In genomic region chrX:13283968-13284914, GRCh38 we compare ENCODE assay signal across 9 cellular contexts. TPM values are rescaled to one million over a fixed set of nuclear protein-coding genes. Genes with fewer than 3 reads are reported as not detected.
A peak's percentile ranks its signal among the peaks of the same experiment; 100 is the strongest.
DNase-seq lines count a peak whose midpoint lies in the region; ATAC-seq and TF ChIP-seq lines count a peak whose summit lies in the region.
"Had no signal": no experiment of that assay in that cellular context is flagged by ENCODE, and none has a peak within 500 bp of the region (broad histone marks: within the 10 kb centered on the region; RNA-seq: fewer than 3 reads in every experiment).

No MANE protein-coding gene starts in this region.

- H3K4me2 ChIP-seq in PC-3 (ENCODE audit: low read length), result no peak overlapping the region

- DNase-seq in GM03348 (ENCODE audit: low spot score) (peak; percentile 66), PC-3 (peak; percentile 17), fibroblast of mammary gland (ENCODE audit: low read depth) (peak; percentile 89), osteocyte (ENCODE audit: extremely low spot score, unreplicated experiment) (no peak), mucosa of gallbladder (ENCODE audit: low spot score) (no peak), body of pancreas (no peak), aorta (no peak), adrenal gland (no peak)
- DNase-seq: SHP77 had no signal

- H3K9me3 ChIP-seq in PC-3 (ENCODE audit: low read length), result no peaks in the 10 kb centered on the region
- H3K9me3 ChIP-seq in body of pancreas, result no peaks in the 10 kb centered on the region
- H3K9me3 ChIP-seq in aorta (ENCODE audit: control insufficient read depth, low read length), result peaks cover 2% of the 10 kb centered on the region
- H3K9me3 ChIP-seq in adrenal gland (replicated peaks in 1 of 3), result no peaks in the 10 kb centered on the region

- H3K9me2 ChIP-seq in PC-3 (replicated peaks; ENCODE audit: low read length), result no peaks in the 10 kb centered on the region

- H3K27me3 ChIP-seq in PC-3 (ENCODE audit: low read length) (no peaks in the 10 kb centered on the region), body of pancreas (no peaks in the 10 kb centered on the region), aorta (ENCODE audit: control insufficient read depth in 1 of 2, insufficient read depth in 2 of 2, low read length in 1 of 2) (no peaks in the 10 kb centered on the region), adrenal gland (no peaks in the 10 kb centered on the region)

- H3K4me3 ChIP-seq in PC-3 (ENCODE audit: low read length) (no peak overlapping the region), fibroblast of mammary gland (ENCODE audit: control insufficient read depth, low read depth, low read length) (no peak overlapping the region), body of pancreas (no peak overlapping the region), aorta (ENCODE audit: low read length in 2 of 2) (no peak overlapping the region), adrenal gland (no peak overlapping the region)

- no TSS peak for BruUV-seq in PC-3 (replicated peaks; lab: Mats Ljungman, UMichigan)

- H3K9me3 Mint-ChIP-seq in osteocyte (ENCODE audit: unreplicated experiment), result peaks cover 11% of the 10 kb centered on the region

- POLR2A ChIA-PET in PC-3 (lab: Charles Lee; ENCODE audit: unreplicated experiment), result no interaction called here

- 92 to 100% methylated on average over 2 of the region's 2 CpGs for WGBS in body of pancreas, 2 donors
- 83 to 90% methylated on average over 2 of the region's 2 CpGs for WGBS in aorta, 2 donors
- 75 to 95% (median 84%) methylated on average over 2 of the region's 2 CpGs for WGBS in adrenal gland, 4 donors

- peak overlapping the region; percentile 21 for H3K27ac Mint-ChIP-seq in osteocyte (ENCODE audit: unreplicated experiment)

- no peaks in the 10 kb centered on the region for H3K36me3 Mint-ChIP-seq in osteocyte (ENCODE audit: unreplicated experiment)

- H3K9ac ChIP-seq in PC-3 (ENCODE audit: low read length), result no peak overlapping the region

- H2AFZ ChIP-seq in PC-3 (ENCODE audit: low read length), result no peak overlapping the region

- no peaks in the 10 kb centered on the region for H3K36me3 ChIP-seq in PC-3 (ENCODE audit: low read depth, low read length)
- H3K36me3 ChIP-seq in body of pancreas (replicated peaks in 1 of 2; ENCODE audit: insufficient read depth in 1 of 2, low read depth in 2 of 2), result no peaks in the 10 kb centered on the region
- no peaks in the 10 kb centered on the region for H3K36me3 ChIP-seq in aorta (ENCODE audit: control insufficient read depth in 1 of 2, insufficient read depth in 2 of 2, low read length in 1 of 2)
- no peaks in the 10 kb centered on the region for H3K36me3 ChIP-seq in adrenal gland (replicated peaks in 1 of 2)

- H4K20me1 ChIP-seq in PC-3 (ENCODE audit: low read length), result no peaks in the 10 kb centered on the region

- H3K4me1 Mint-ChIP-seq in osteocyte (ENCODE audit: unreplicated experiment), result peaks cover 64% of the 10 kb centered on the region

- H3K4me1 ChIP-seq in PC-3 (ENCODE audit: insufficient read depth, low read length) (peaks cover 8% of the 10 kb centered on the region; the same call in 1 of the 2 replicates), body of pancreas (no peaks in the 10 kb centered on the region), aorta (ENCODE audit: control insufficient read depth in 1 of 2, insufficient read depth in 2 of 2, low read length in 2 of 2) (no peaks in the 10 kb centered on the region), adrenal gland (replicated peaks in 1 of 2) (no peaks in the 10 kb centered on the region)

- no peaks in the 10 kb centered on the region for H3K27me3 Mint-ChIP-seq in osteocyte (ENCODE audit: unreplicated experiment)

- TF ChIP-seq POLR2A in body of pancreas (IDR thresholded peaks at IDR 0.05), result no peak
- no peak for TF ChIP-seq POLR2A in adrenal gland (IDR thresholded peaks at IDR 0.05)

- no peaks in the 10 kb centered on the region for H3F3A ChIP-seq in PC-3 (ENCODE audit: low read length, unreplicated experiment)

- intact Hi-C loops in PC-3 (cut with micrococcal nuclease), result no loop called here
- intact Hi-C loops in body of pancreas (cut with DNase I), result no loop called here
- intact Hi-C loops in aorta (cut with DNase I), result no loop called here
- intact Hi-C loops in adrenal gland (cut with DNase I), result no loop called here

- no peaks in the 10 kb centered on the region for H3K79me2 ChIP-seq in PC-3 (ENCODE audit: low read length)

- no peak overlapping the region for H3K4me3 Mint-ChIP-seq in osteocyte (ENCODE audit: unreplicated experiment)

- H3K27ac ChIP-seq in PC-3 (ENCODE audit: low read length) (no peak overlapping the region), body of pancreas (no peak overlapping the region), aorta (ENCODE audit: low read depth in 1 of 2, low read length in 2 of 2) (no peak overlapping the region), adrenal gland (no peak overlapping the region)

- no peak for TF ChIP-seq CTCF in PC-3 (conservative IDR thresholded peaks at IDR 0.05; ENCODE audit: low read depth, low read length)
- TF ChIP-seq CTCF in fibroblast of mammary gland (conservative IDR thresholded peaks at IDR 0.05; ENCODE audit: control insufficient read depth, insufficient read depth, low read depth, low read length), result no peak
- TF ChIP-seq CTCF in osteocyte (IDR thresholded peaks at IDR 0.05), result no peak
- no peak for TF ChIP-seq CTCF in body of pancreas (IDR thresholded peaks at IDR 0.05)
- no peak for TF ChIP-seq CTCF in adrenal gland (IDR thresholded peaks at IDR 0.05)

- ATAC-seq in PC-3, result no peak
- ATAC-seq in body of pancreas, result no peak
- no peak for ATAC-seq in aorta (ENCODE audit: low FRiP score)

- CTCF ChIA-PET in PC-3 (lab: Charles Lee), result no interaction called here

RNA-seq across cellular contexts. Expression of gene ATXN3L, which starts 35.6 kb away (rescaled TPM):
- total RNA-seq in PC-3 (2014; rRNA removed), result not detected in 2 replicates
- not detected in 2 replicates for total RNA-seq in osteocyte
- not detected for total RNA-seq in mucosa of gallbladder
- not detected for total RNA-seq in body of pancreas
- not detected for total RNA-seq in aorta
- polyA plus RNA-seq in aorta, result not detected
- not detected for total RNA-seq in adrenal gland
- polyA plus RNA-seq in adrenal gland, result not detected

Comparison
In these comparisons a context has a peak if more than half of its experiments do, and no peak if none do; other contexts are left out.
1. DNase-seq: peak in GM03348 (single experiment), PC-3 (single experiment) and fibroblast of mammary gland (single experiment); none in osteocyte (single experiment), mucosa of gallbladder (single experiment), body of pancreas (0 of 4), aorta (0 of 2) and adrenal gland (0 of 7).